Comparison of ENCODE assay signal across 1 cellular context in the genomic region with DNA sequence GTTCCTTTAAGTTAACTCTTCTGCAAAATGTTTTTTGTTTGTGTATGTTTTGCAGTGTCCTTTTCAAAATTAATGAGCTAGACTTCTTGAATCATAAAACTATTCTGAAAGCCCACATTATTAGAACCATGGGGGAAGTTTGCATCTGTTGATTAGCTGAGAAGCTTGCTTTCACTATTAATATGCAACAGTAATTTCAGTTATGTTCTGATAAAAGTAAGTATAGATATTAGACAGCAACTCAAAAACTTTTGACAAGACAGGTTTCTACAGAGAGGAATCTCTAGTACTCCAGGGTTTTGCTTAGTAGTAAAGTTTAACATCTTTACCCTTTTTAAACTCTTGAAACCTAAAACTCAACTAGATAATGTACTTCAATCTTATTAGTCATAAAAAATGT.
TF ChIP-seq lines count a peak whose summit lies in the region.

No MANE protein-coding gene starts in this region.

TF ChIP-seq in GM12878, 131 proteins besides CTCF, POLR2A, EP300 and RAD21 (continued from another document and continues in another):
- peak; percentile 95 for TF ChIP-seq MTA3 (IDR thresholded peaks at IDR 0.05; ENCODE audit: borderline replicate concordance, low read length)
- no peak for TF ChIP-seq SUPT20H (IDR thresholded peaks at IDR 0.05; ENCODE audit: borderline replicate concordance, control insufficient read depth, low read depth, low read length)
- peak; percentile 63; the same call in 1 of the 2 replicates for TF ChIP-seq JUND (IDR thresholded peaks at IDR 0.05; ENCODE audit: low read depth, low read length)
- TF ChIP-seq, protein P1, sequence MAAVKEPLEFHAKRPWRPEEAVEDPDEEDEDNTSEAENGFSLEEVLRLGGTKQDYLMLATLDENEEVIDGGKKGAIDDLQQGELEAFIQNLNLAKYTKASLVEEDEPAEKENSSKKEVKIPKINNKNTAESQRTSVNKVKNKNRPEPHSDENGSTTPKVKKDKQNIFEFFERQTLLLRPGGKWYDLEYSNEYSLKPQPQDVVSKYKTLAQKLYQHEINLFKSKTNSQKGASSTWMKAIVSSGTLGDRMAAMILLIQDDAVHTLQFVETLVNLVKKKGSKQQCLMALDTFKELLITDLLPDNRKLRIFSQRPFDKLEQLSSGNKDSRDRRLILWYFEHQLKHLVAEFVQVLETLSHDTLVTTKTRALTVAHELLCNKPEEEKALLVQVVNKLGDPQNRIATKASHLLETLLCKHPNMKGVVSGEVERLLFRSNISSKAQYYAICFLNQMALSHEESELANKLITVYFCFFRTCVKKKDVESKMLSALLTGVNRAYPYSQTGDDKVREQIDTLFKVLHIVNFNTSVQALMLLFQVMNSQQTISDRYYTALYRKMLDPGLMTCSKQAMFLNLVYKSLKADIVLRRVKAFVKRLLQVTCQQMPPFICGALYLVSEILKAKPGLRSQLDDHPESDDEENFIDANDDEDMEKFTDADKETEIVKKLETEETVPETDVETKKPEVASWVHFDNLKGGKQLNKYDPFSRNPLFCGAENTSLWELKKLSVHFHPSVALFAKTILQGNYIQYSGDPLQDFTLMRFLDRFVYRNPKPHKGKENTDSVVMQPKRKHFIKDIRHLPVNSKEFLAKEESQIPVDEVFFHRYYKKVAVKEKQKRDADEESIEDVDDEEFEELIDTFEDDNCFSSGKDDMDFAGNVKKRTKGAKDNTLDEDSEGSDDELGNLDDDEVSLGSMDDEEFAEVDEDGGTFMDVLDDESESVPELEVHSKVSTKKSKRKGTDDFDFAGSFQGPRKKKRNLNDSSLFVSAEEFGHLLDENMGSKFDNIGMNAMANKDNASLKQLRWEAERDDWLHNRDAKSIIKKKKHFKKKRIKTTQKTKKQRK (IDR thresholded peaks at IDR 0.05; ENCODE audit: low read depth, low read length) = no peak
- TF ChIP-seq, protein P2, sequence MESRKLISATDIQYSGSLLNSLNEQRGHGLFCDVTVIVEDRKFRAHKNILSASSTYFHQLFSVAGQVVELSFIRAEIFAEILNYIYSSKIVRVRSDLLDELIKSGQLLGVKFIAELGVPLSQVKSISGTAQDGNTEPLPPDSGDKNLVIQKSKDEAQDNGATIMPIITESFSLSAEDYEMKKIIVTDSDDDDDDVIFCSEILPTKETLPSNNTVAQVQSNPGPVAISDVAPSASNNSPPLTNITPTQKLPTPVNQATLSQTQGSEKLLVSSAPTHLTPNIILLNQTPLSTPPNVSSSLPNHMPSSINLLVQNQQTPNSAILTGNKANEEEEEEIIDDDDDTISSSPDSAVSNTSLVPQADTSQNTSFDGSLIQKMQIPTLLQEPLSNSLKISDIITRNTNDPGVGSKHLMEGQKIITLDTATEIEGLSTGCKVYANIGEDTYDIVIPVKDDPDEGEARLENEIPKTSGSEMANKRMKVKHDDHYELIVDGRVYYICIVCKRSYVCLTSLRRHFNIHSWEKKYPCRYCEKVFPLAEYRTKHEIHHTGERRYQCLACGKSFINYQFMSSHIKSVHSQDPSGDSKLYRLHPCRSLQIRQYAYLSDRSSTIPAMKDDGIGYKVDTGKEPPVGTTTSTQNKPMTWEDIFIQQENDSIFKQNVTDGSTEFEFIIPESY (IDR thresholded peaks at IDR 0.05) = no peak
- no peak for TF ChIP-seq SPI1 (IDR thresholded peaks at IDR 0.05; ENCODE audit: borderline replicate concordance, insufficient read depth, low read depth, low read length)
- TF ChIP-seq MEF2A (IDR thresholded peaks at IDR 0.05; ENCODE audit: insufficient read depth, low read depth, low read length) = peak; percentile 89
- TF ChIP-seq, protein P3, sequence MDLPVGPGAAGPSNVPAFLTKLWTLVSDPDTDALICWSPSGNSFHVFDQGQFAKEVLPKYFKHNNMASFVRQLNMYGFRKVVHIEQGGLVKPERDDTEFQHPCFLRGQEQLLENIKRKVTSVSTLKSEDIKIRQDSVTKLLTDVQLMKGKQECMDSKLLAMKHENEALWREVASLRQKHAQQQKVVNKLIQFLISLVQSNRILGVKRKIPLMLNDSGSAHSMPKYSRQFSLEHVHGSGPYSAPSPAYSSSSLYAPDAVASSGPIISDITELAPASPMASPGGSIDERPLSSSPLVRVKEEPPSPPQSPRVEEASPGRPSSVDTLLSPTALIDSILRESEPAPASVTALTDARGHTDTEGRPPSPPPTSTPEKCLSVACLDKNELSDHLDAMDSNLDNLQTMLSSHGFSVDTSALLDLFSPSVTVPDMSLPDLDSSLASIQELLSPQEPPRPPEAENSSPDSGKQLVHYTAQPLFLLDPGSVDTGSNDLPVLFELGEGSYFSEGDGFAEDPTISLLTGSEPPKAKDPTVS (IDR thresholded peaks at IDR 0.05; ENCODE audit: low read depth, low read length) = no peak
- TF ChIP-seq, protein P4, sequence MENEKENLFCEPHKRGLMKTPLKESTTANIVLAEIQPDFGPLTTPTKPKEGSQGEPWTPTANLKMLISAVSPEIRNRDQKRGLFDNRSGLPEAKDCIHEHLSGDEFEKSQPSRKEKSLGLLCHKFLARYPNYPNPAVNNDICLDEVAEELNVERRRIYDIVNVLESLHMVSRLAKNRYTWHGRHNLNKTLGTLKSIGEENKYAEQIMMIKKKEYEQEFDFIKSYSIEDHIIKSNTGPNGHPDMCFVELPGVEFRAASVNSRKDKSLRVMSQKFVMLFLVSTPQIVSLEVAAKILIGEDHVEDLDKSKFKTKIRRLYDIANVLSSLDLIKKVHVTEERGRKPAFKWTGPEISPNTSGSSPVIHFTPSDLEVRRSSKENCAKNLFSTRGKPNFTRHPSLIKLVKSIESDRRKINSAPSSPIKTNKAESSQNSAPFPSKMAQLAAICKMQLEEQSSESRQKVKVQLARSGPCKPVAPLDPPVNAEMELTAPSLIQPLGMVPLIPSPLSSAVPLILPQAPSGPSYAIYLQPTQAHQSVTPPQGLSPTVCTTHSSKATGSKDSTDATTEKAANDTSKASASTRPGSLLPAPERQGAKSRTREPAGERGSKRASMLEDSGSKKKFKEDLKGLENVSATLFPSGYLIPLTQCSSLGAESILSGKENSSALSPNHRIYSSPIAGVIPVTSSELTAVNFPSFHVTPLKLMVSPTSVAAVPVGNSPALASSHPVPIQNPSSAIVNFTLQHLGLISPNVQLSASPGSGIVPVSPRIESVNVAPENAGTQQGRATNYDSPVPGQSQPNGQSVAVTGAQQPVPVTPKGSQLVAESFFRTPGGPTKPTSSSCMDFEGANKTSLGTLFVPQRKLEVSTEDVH (IDR thresholded peaks at IDR 0.05; ENCODE audit: low read depth, partially characterized antibody) = no peak
- peak; percentile 87 for TF ChIP-seq ZBED1 (IDR thresholded peaks at IDR 0.05; ENCODE audit: borderline replicate concordance)
- TF ChIP-seq, protein P5, sequence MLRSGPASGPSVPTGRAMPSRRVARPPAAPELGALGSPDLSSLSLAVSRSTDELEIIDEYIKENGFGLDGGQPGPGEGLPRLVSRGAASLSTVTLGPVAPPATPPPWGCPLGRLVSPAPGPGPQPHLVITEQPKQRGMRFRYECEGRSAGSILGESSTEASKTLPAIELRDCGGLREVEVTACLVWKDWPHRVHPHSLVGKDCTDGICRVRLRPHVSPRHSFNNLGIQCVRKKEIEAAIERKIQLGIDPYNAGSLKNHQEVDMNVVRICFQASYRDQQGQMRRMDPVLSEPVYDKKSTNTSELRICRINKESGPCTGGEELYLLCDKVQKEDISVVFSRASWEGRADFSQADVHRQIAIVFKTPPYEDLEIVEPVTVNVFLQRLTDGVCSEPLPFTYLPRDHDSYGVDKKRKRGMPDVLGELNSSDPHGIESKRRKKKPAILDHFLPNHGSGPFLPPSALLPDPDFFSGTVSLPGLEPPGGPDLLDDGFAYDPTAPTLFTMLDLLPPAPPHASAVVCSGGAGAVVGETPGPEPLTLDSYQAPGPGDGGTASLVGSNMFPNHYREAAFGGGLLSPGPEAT (IDR thresholded peaks at IDR 0.05; ENCODE audit: low read depth) = peak; percentile 52; the same call in 1 of the 2 replicates
- peak; percentile 92 for TF ChIP-seq IRF4 (IDR thresholded peaks at IDR 0.05; ENCODE audit: low read depth, low read length)
- peak; percentile 97 for TF ChIP-seq MTA2 (IDR thresholded peaks at IDR 0.05; ENCODE audit: low read depth)
- peak; percentile 58; the same call in 1 of the 2 replicates for TF ChIP-seq TCF12 (IDR thresholded peaks at IDR 0.05; ENCODE audit: low read depth, low read length)
- TF ChIP-seq NFXL1 (IDR thresholded peaks at IDR 0.05; ENCODE audit: borderline replicate concordance) = no peak
- no peak for TF ChIP-seq POLR2AphosphoS2 (IDR thresholded peaks at IDR 0.05; ENCODE audit: low read depth, low read length)
- no peak for TF ChIP-seq EGR1 (IDR thresholded peaks at IDR 0.05; ENCODE audit: borderline replicate concordance in 1 of 2, low read depth in 2 of 2, low read length in 2 of 2)
- TF ChIP-seq POU2F2 (IDR thresholded peaks at IDR 0.05; ENCODE audit: borderline replicate concordance, low read depth, low read length) = peak; percentile 55; the same call in 1 of the 3 replicates
- TF ChIP-seq BRCA1 (IDR thresholded peaks at IDR 0.05; ENCODE audit: low read depth, low read length) = no peak
- TF ChIP-seq TCF7 (IDR thresholded peaks at IDR 0.05; ENCODE audit: borderline replicate concordance) = peak; percentile 80
- TF ChIP-seq, protein P6, sequence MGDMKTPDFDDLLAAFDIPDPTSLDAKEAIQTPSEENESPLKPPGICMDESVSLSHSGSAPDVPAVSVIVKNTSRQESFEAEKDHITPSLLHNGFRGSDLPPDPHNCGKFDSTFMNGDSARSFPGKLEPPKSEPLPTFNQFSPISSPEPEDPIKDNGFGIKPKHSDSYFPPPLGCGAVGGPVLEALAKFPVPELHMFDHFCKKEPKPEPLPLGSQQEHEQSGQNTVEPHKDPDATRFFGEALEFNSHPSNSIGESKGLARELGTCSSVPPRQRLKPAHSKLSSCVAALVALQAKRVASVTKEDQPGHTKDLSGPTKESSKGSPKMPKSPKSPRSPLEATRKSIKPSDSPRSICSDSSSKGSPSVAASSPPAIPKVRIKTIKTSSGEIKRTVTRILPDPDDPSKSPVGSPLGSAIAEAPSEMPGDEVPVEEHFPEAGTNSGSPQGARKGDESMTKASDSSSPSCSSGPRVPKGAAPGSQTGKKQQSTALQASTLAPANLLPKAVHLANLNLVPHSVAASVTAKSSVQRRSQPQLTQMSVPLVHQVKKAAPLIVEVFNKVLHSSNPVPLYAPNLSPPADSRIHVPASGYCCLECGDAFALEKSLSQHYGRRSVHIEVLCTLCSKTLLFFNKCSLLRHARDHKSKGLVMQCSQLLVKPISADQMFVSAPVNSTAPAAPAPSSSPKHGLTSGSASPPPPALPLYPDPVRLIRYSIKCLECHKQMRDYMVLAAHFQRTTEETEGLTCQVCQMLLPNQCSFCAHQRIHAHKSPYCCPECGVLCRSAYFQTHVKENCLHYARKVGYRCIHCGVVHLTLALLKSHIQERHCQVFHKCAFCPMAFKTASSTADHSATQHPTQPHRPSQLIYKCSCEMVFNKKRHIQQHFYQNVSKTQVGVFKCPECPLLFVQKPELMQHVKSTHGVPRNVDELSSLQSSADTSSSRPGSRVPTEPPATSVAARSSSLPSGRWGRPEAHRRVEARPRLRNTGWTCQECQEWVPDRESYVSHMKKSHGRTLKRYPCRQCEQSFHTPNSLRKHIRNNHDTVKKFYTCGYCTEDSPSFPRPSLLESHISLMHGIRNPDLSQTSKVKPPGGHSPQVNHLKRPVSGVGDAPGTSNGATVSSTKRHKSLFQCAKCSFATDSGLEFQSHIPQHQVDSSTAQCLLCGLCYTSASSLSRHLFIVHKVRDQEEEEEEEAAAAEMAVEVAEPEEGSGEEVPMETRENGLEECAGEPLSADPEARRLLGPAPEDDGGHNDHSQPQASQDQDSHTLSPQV (IDR thresholded peaks at IDR 0.05) = no peak
- TF ChIP-seq, protein P7, sequence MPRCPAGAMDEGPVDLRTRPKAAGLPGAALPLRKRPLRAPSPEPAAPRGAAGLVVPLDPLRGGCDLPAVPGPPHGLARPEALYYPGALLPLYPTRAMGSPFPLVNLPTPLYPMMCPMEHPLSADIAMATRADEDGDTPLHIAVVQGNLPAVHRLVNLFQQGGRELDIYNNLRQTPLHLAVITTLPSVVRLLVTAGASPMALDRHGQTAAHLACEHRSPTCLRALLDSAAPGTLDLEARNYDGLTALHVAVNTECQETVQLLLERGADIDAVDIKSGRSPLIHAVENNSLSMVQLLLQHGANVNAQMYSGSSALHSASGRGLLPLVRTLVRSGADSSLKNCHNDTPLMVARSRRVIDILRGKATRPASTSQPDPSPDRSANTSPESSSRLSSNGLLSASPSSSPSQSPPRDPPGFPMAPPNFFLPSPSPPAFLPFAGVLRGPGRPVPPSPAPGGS (IDR thresholded peaks at IDR 0.05; ENCODE audit: borderline replicate concordance, insufficient read depth, low read depth, low read length, poor library complexity, severe bottlenecking) = peak; percentile 71
- peak; percentile 100 for TF ChIP-seq NFIC (IDR thresholded peaks at IDR 0.05; ENCODE audit: low read depth, low read length)
- TF ChIP-seq, protein P8, sequence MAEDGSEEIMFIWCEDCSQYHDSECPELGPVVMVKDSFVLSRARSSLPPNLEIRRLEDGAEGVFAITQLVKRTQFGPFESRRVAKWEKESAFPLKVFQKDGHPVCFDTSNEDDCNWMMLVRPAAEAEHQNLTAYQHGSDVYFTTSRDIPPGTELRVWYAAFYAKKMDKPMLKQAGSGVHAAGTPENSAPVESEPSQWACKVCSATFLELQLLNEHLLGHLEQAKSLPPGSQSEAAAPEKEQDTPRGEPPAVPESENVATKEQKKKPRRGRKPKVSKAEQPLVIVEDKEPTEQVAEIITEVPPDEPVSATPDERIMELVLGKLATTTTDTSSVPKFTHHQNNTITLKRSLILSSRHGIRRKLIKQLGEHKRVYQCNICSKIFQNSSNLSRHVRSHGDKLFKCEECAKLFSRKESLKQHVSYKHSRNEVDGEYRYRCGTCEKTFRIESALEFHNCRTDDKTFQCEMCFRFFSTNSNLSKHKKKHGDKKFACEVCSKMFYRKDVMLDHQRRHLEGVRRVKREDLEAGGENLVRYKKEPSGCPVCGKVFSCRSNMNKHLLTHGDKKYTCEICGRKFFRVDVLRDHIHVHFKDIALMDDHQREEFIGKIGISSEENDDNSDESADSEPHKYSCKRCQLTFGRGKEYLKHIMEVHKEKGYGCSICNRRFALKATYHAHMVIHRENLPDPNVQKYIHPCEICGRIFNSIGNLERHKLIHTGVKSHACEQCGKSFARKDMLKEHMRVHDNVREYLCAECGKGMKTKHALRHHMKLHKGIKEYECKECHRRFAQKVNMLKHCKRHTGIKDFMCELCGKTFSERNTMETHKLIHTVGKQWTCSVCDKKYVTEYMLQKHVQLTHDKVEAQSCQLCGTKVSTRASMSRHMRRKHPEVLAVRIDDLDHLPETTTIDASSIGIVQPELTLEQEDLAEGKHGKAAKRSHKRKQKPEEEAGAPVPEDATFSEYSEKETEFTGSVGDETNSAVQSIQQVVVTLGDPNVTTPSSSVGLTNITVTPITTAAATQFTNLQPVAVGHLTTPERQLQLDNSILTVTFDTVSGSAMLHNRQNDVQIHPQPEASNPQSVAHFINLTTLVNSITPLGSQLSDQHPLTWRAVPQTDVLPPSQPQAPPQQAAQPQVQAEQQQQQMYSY (CRISPR knock-in tag; IDR thresholded peaks at IDR 0.05) = no peak
- TF ChIP-seq IKZF1 (conservative IDR thresholded peaks at IDR 0.05) = peak; percentile 71
- TF ChIP-seq, protein P9, sequence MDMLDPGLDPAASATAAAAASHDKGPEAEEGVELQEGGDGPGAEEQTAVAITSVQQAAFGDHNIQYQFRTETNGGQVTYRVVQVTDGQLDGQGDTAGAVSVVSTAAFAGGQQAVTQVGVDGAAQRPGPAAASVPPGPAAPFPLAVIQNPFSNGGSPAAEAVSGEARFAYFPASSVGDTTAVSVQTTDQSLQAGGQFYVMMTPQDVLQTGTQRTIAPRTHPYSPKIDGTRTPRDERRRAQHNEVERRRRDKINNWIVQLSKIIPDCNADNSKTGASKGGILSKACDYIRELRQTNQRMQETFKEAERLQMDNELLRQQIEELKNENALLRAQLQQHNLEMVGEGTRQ (IDR thresholded peaks at IDR 0.05; ENCODE audit: borderline replicate concordance, low read depth, low read length) = no peak
- no peak for TF ChIP-seq SMAD1 (IDR thresholded peaks at IDR 0.05; ENCODE audit: low read depth, partially characterized antibody)
- TF ChIP-seq TAF1 (IDR thresholded peaks at IDR 0.05; ENCODE audit: borderline replicate concordance, low read depth, low read length) = no peak
- no peak for TF ChIP-seq NR2C1 (IDR thresholded peaks at IDR 0.05)
- peak; percentile 27; the same call in 1 of the 2 replicates for TF ChIP-seq EED (IDR thresholded peaks at IDR 0.05; ENCODE audit: low read depth)
- no peak for TF ChIP-seq ZNF207 (IDR thresholded peaks at IDR 0.05; ENCODE audit: borderline replicate concordance)
